Comparison of ENCODE assay signal across 24 cellular contexts in genomic region chr2:221553333-221553732, GRCh38. TPM values are rescaled to one million over a fixed set of nuclear protein-coding genes. Genes with fewer than 3 reads are reported as not detected.
A peak's percentile ranks its signal among the peaks of the same experiment; 100 is the strongest.
DNase-seq lines count a peak whose midpoint lies in the region; ATAC-seq and TF ChIP-seq lines count a peak whose summit lies in the region.
"Had no signal": no experiment of that assay in that cellular context is flagged by ENCODE, and none has a peak within 500 bp of the region (broad histone marks: within the 10 kb centered on the region; RNA-seq: fewer than 3 reads in every experiment).

No MANE protein-coding gene starts in this region.

- TF ChIP-seq CTCF in A673 (conservative IDR thresholded peaks at IDR 0.05; ENCODE audit: low read depth, low read length): no peak
- TF ChIP-seq CTCF in GM23338 (conservative IDR thresholded peaks at IDR 0.05; ENCODE audit: low read depth in 2 of 2): no peak
- TF ChIP-seq CTCF in prostate gland (IDR thresholded peaks at IDR 0.05): no peak
- TF ChIP-seq CTCF in chondrocyte (IDR thresholded peaks at IDR 0.05): no peak
- TF ChIP-seq CTCF in Peyer's patch (IDR thresholded peaks at IDR 0.05): no peak

- H2AFZ ChIP-seq in GM23338: no peak overlapping the region
- H2AFZ ChIP-seq in trophoblast cell (ENCODE audit: insufficient read depth, low read length, poor library complexity): no peak overlapping the region

- H3K79me2 ChIP-seq in GM23338 (replicated peaks; ENCODE audit: insufficient read depth) (no peaks in the 10 kb centered on the region; the same call in 1 of the 2 replicates), trophoblast cell (ENCODE audit: control insufficient read depth, insufficient read depth, low read length, poor library complexity) (no peaks in the 10 kb centered on the region)

- H3K4me2 ChIP-seq in GM23338 (peak overlapping the region; percentile 33; the same call in 1 of the 2 replicates), trophoblast cell (ENCODE audit: low read length) (no peak overlapping the region)

- TF ChIP-seq POLR2A in prostate gland (IDR thresholded peaks at IDR 0.05): no peak
- TF ChIP-seq POLR2A in Peyer's patch (IDR thresholded peaks at IDR 0.05): no peak

- H3K4me1 Mint-ChIP-seq in GM23338 (peaks cover 42% of the 10 kb centered on the region), chondrocyte (ENCODE audit: low read depth) (peaks cover 16% of the 10 kb centered on the region)

- no peak overlapping the region for H4K8ac ChIP-seq in trophoblast cell (ENCODE audit: low read depth, low read length)

- no peak; the same call in 2 of the 3 replicates for ATAC-seq in GM23338
- ATAC-seq: GM12878, lower lobe of right lung, right lobe of liver had no signal

- H3K4ac ChIP-seq in trophoblast cell (ENCODE audit: low read depth, low read length): no peak overlapping the region

- H3K27ac Mint-ChIP-seq in GM23338 (no peak overlapping the region), chondrocyte (ENCODE audit: unreplicated experiment) (no peak overlapping the region)
- H3K27ac Mint-ChIP-seq: activated T-helper 2 cell treated with anti-CD3 and anti-CD28 coated beads, Interferon-gamma antibody, Interleukin-2, Interleukin-4, amounts not matched to agents 10 μg/mL and 5 μg/mL and 100 μg/mL, durations not matched to agents 14 hours and 24 hours and 36 hours; IgD-negative memory B cell had no signal

- H3K4me3 Mint-ChIP-seq in GM23338 (no peak overlapping the region), chondrocyte (ENCODE audit: unreplicated experiment) (no peak overlapping the region)

- H3K27me3 ChIP-seq in A673 (replicated peaks; ENCODE audit: insufficient read depth, low read depth, low read length, poor library complexity) (no peaks in the 10 kb centered on the region), GM23338 (ENCODE audit: insufficient read depth) (no peaks in the 10 kb centered on the region), iPS-18a (ENCODE audit: control insufficient read depth, insufficient read depth, low read length) (peaks cover 12% of the 10 kb centered on the region), prostate gland (replicated peaks; ENCODE audit: insufficient read depth) (no peaks in the 10 kb centered on the region), Peyer's patch (no peaks in the 10 kb centered on the region), trophoblast cell (ENCODE audit: insufficient read depth, low read length) (no peaks in the 10 kb centered on the region)
- H3K27me3 ChIP-seq: breast epithelium, right lobe of liver, uterus had no signal

- H4K12ac ChIP-seq in trophoblast cell (ENCODE audit: low read depth, low read length): no peak overlapping the region

- no peaks in the 10 kb centered on the region for H3K36me3 ChIP-seq in A673 (ENCODE audit: insufficient read depth, low read length, poor library complexity, severe bottlenecking)
- no peaks in the 10 kb centered on the region for H3K36me3 ChIP-seq in GM23338 (ENCODE audit: insufficient read depth)
- no peaks in the 10 kb centered on the region for H3K36me3 ChIP-seq in iPS-18a (ENCODE audit: control insufficient read depth, low read depth, low read length)
- no peaks in the 10 kb centered on the region for H3K36me3 ChIP-seq in prostate gland
- H3K36me3 ChIP-seq in Peyer's patch: no peaks in the 10 kb centered on the region
- H3K36me3 ChIP-seq in trophoblast cell (ENCODE audit: control insufficient read depth in 1 of 2, insufficient read depth in 2 of 2, low read length in 2 of 2): no peaks in the 10 kb centered on the region
- H3K36me3 ChIP-seq: breast epithelium, lower lobe of right lung, right lobe of liver, uterus had no signal

- H3K27ac ChIP-seq in A673 (ENCODE audit: low read depth, low read length, poor library complexity, severe bottlenecking): no peak overlapping the region
- no peak overlapping the region for H3K27ac ChIP-seq in GM23338 (ENCODE audit: low read depth)
- H3K27ac ChIP-seq in iPS-18a (ENCODE audit: low read length): no peak overlapping the region
- H3K27ac ChIP-seq in prostate gland: no peak overlapping the region
- H3K27ac ChIP-seq in Peyer's patch: no peak overlapping the region
- H3K27ac ChIP-seq in trophoblast cell (ENCODE audit: low read depth, low read length): no peak overlapping the region
- H3K27ac ChIP-seq: C4-2B, epithelial cell of prostate, lower lobe of right lung, right lobe of liver, uterus, VCaP had no signal

- no peak overlapping the region for H3K14ac ChIP-seq in trophoblast cell (ENCODE audit: low read length)

- H3K4me1 ChIP-seq in A673 (ENCODE audit: insufficient read depth, low read length, poor library complexity, severe bottlenecking) (peaks cover 28% of the 10 kb centered on the region), GM23338 (ENCODE audit: insufficient read depth) (peaks cover 38% of the 10 kb centered on the region), iPS-18a (ENCODE audit: control insufficient read depth, low read depth, low read length) (peaks cover 43% of the 10 kb centered on the region), prostate gland (replicated peaks) (no peaks in the 10 kb centered on the region), Peyer's patch (peaks cover 0 to 3% (median 0%) of the 10 kb centered on the region in 4 donors), trophoblast cell (ENCODE audit: control insufficient read depth in 1 of 2, insufficient read depth in 2 of 2, low read length in 2 of 2) (peaks cover 6% of the 10 kb centered on the region in 2 experiments)
- H3K4me1 ChIP-seq: breast epithelium, right lobe of liver had no signal

- CTCF ChIA-PET in A673 (lab: Charles Lee): no interaction called here

- H3F3A ChIP-seq in GM23338 (replicated peaks; ENCODE audit: low read depth): no peaks in the 10 kb centered on the region

- WGBS in prostate gland: 91% methylated on average over 4 of the region's 4 CpGs
- no CpG with 5 or more reads among the region's 4 CpGs for WGBS in trophoblast cell (ENCODE audit: extremely low coverage, insufficient coverage, insufficient read length)

- no peaks in the 10 kb centered on the region for H3K79me1 ChIP-seq in trophoblast cell (ENCODE audit: low read length)

- intact Hi-C loops in A673 (cut with micrococcal nuclease; ENCODE audit: unreplicated experiment): no loop called here
- intact Hi-C loops in prostate gland (cut with DNase I): no loop called here

- no TSS peak for BruUV-seq in A673 (replicated peaks; lab: Mats Ljungman, UMichigan)

- H3K18ac ChIP-seq in trophoblast cell (ENCODE audit: low read length): no peak overlapping the region

- H3K9me3 Mint-ChIP-seq in GM23338 (no peaks in the 10 kb centered on the region), chondrocyte (ENCODE audit: low read depth) (no peaks in the 10 kb centered on the region)
- H3K9me3 Mint-ChIP-seq: activated T-helper 2 cell treated with anti-CD3 and anti-CD28 coated beads, Interferon-gamma antibody, Interleukin-2, Interleukin-4, amounts not matched to agents 10 μg/mL and 5 μg/mL and 100 μg/mL, durations not matched to agents 14 hours and 24 hours and 36 hours; IgD-negative memory B cell had no signal

- no peak overlapping the region for H3K23ac ChIP-seq in trophoblast cell (ENCODE audit: low read length)

- no peak overlapping the region for H2BK120ac ChIP-seq in trophoblast cell (ENCODE audit: insufficient read depth, low read length, poor library complexity)

- DNase-seq in A673 (ENCODE audit: low spot score) (peak; percentile 16), GM23338 (ENCODE audit: low spot score) (no peak), NCI-H69 (lab: John Stamatoyannopoulos, UW) (peak; percentile 96), prostate gland (ENCODE audit: low spot score) (no peak), chondrocyte (ENCODE audit: low spot score) (no peak), Peyer's patch (no peak), trophoblast cell (no peak)
- DNase-seq: activated CD4-positive, alpha-beta T cell treated with anti-CD3 and anti-CD28 coated beads, Interleukin-2, amount 50 U/mL, for 1 hour; DMS 273 treated with DMSO at 0.1 percent for 48 hours; GOT3; hypothalamus; islet precursor cell; lower lobe of right lung; right lobe of liver; T-helper 2 cell; uterus had no signal

- H3K36me3 Mint-ChIP-seq in GM23338 (ENCODE audit: low read depth) (peaks cover under 1% of the 10 kb centered on the region; the same call in 1 of the 3 replicates), chondrocyte (ENCODE audit: low read depth) (no peaks in the 10 kb centered on the region)

- no peak overlapping the region for H2BK5ac ChIP-seq in trophoblast cell (ENCODE audit: low read depth, low read length, poor library complexity)

- no peaks in the 10 kb centered on the region for H4K20me1 ChIP-seq in GM23338 (replicated peaks; ENCODE audit: insufficient read depth)

- H3K27me3 Mint-ChIP-seq in GM23338 (ENCODE audit: insufficient read depth, low read depth, poor library complexity) (no peaks in the 10 kb centered on the region), chondrocyte (ENCODE audit: low read depth) (no peaks in the 10 kb centered on the region)
- H3K27me3 Mint-ChIP-seq: IgD-negative memory B cell had no signal

- H3K4me3 ChIP-seq in A673 (ENCODE audit: low read depth, low read length, poor library complexity, severe bottlenecking): no peak overlapping the region
- no peak overlapping the region for H3K4me3 ChIP-seq in GM23338
- H3K4me3 ChIP-seq in iPS-18a (ENCODE audit: low read length): peak overlapping the region; percentile 1
- no peak overlapping the region for H3K4me3 ChIP-seq in prostate gland
- no peak overlapping the region for H3K4me3 ChIP-seq in Peyer's patch
- no peak overlapping the region for H3K4me3 ChIP-seq in trophoblast cell (ENCODE audit: low read depth, low read length)
- H3K4me3 ChIP-seq: breast epithelium, GM12878, lower lobe of right lung, right lobe of liver, uterus had no signal

- no peak overlapping the region for H2BK12ac ChIP-seq in trophoblast cell (ENCODE audit: low read length)

- H3K9ac ChIP-seq in iPS-18a (ENCODE audit: low read length): no peak overlapping the region
- H3K9ac ChIP-seq in trophoblast cell (ENCODE audit: low read length): no peak overlapping the region

- H3K9me3 ChIP-seq in A673 (ENCODE audit: low read depth, low read length, poor library complexity, severe bottlenecking) (no peaks in the 10 kb centered on the region), iPS-18a (ENCODE audit: control insufficient read depth, low read depth, low read length) (no peaks in the 10 kb centered on the region), prostate gland (no peaks in the 10 kb centered on the region), Peyer's patch (no peaks in the 10 kb centered on the region), trophoblast cell (ENCODE audit: insufficient read depth, low read depth, low read length) (no peaks in the 10 kb centered on the region)
- H3K9me3 ChIP-seq: breast epithelium, lower lobe of right lung, right lobe of liver, uterus had no signal

- POLR2A ChIA-PET in A673 (lab: Charles Lee; ENCODE audit: low non-redundant PET): no interaction called here

- H2AK5ac ChIP-seq in trophoblast cell (ENCODE audit: low read length): no peak overlapping the region

- H4K91ac ChIP-seq in trophoblast cell (ENCODE audit: low read depth, low read length): no peak overlapping the region

- no peaks in the 10 kb centered on the region for H3K9me2 ChIP-seq in GM23338 (ENCODE audit: insufficient read depth)

RNA-seq across cellular contexts. Expression of gene EPHA4, which starts 18.8 kb away (rescaled TPM):
- total RNA-seq in A673 (2021) (34.4 and 39.5 TPM in 2 replicates), prostate gland (10 to 100 TPM; 12.0 to 88.8 TPM), chondrocyte (3.9 to 6.8 TPM (median 5.5 TPM) in 3 replicates), Peyer's patch (10 to 100 TPM in 3 of 4 donors, 1 to 10 TPM in 1; 3.5 to 16.5 (median 12.4) TPM)
- total RNA-seq in GM23338 (2014; rRNA removed; shearing (Covaris generic)): 6.2 and 7.2 TPM in 2 replicates
- 4.1 and 5.5 TPM in 2 replicates for polyA plus RNA-seq in GM23338 (2016; fragmentation: Nextera tagmentation; extraction: Ambion mirVana)
- 5.3 and 6.3 TPM in 2 replicates for polyA plus RNA-seq in trophoblast cell (2013)

Comparison
In these comparisons a context has a peak if more than half of its experiments do, and no peak if none do; other contexts are left out.
1. DNase-seq: peak in A673 (single experiment) and NCI-H69 (single experiment); none in GM23338 (single experiment), prostate gland (single experiment), chondrocyte (single experiment), Peyer's patch (0 of 3) and trophoblast cell (0 of 2).